ENCODE assay signal across 12 cellular contexts in genomic region chr6:107634147-107635057, GRCh38.
DNase-seq lines count a peak whose midpoint lies in the region; ATAC-seq, FAIRE-seq and TF ChIP-seq lines count a peak whose summit lies in the region.
"Had no signal": no experiment of that assay in that cellular context is flagged by ENCODE, and none has a peak within 500 bp of the region (broad histone marks: within the 10 kb centered on the region; RNA-seq: fewer than 3 reads in every experiment).

No MANE protein-coding gene starts in this region.

- H3K36me3 ChIP-seq in HepG2 (replicated peaks in 1 of 2; ENCODE audit: control insufficient read depth in 1 of 2, insufficient read depth in 2 of 2, low read length in 2 of 2) = peaks cover 15 to 27% of the 10 kb centered on the region in 2 experiments
- H3K36me3 ChIP-seq in thyroid gland = no peaks in the 10 kb centered on the region

- intact Hi-C loops in HepG2 (cut with micrococcal nuclease; ENCODE audit: unreplicated experiment) (no loop called here), thyroid gland (cut with DNase I) (no loop called here)

- no TSS peak for BruUV-seq in HepG2 (replicated peaks; lab: Mats Ljungman, UMichigan)

- TF ChIP-seq RAD21 in HepG2 (CRISPR knock-in tag; IDR thresholded peaks at IDR 0.05) = no peak

- TF ChIP-seq CTCF in HepG2 (CRISPR knock-in tag; IDR thresholded peaks at IDR 0.05) (no peak), thyroid gland (IDR thresholded peaks at IDR 0.05) (no peak)

- FAIRE-seq in HepG2 (lab: Jason Lieb, UNC) = no peak

- no peaks in the 10 kb centered on the region for H3K4me1 ChIP-seq in HepG2 (ENCODE audit: insufficient read depth, low read length)
- peaks cover 11 to 13% of the 10 kb centered on the region in 2 donors for H3K4me1 ChIP-seq in thyroid gland
- H3K4me1 ChIP-seq: body of pancreas had no signal

- 97% methylated on average over 91 of the region's 114 CpGs for WGBS in HepG2 (ENCODE audit: low lambda C conversion rate)
- WGBS in thyroid gland, 2 donors = 29 to 38% methylated on average over 12 to 27 of the region's 114 CpGs

- DNase-seq in activated T-cell treated with anti-CD3 and anti-CD28 coated beads for 48 hours (ENCODE audit: low read depth) (peak; percentile 26), activated T-cell treated with anti-CD3 and anti-CD28 coated beads for 4 hours (no peak), cerebellum (ENCODE audit: low spot score) (peak; percentile 31), HepG2 (ENCODE audit: low spot score) (no peak), thyroid gland (peak; percentile 16 to 33)
- DNase-seq: ACHN, body of pancreas, NCI-H526, T-helper 9 cell had no signal

- H3K9me3 ChIP-seq in HepG2 (ENCODE audit: low read length) (no peaks in the 10 kb centered on the region), thyroid gland (no peaks in the 10 kb centered on the region)
- H3K9me3 ChIP-seq: body of pancreas had no signal

- in situ Hi-C loops in HepG2 (cut with HindIII; ENCODE audit: extremely low pct_ligation_motif_present, low pct_unique_long_range_greater_than_20kb) = no loop called here

- no peaks in the 10 kb centered on the region for H3K79me2 ChIP-seq in HepG2 (ENCODE audit: insufficient read depth, low read length)

- ATAC-seq in HepG2 (no peak), HG03025 (IDR thresholded peaks at IDR 0.05; ENCODE audit: low FRiP score, unreplicated experiment) (no peak), GM18520 (IDR thresholded peaks at IDR 0.05; ENCODE audit: unreplicated experiment) (no peak), HG02588 (IDR thresholded peaks at IDR 0.05; ENCODE audit: unreplicated experiment) (no peak)
- ATAC-seq: body of pancreas had no signal

- TF ChIP-seq POLR2A in HepG2 (IDR thresholded peaks at IDR 0.05; ENCODE audit: insufficient read depth in 1 of 2, low read depth in 2 of 2, low read length in 2 of 2) (no peak), thyroid gland (IDR thresholded peaks at IDR 0.05) (no peak)

- no peaks in the 10 kb centered on the region for H3K27me3 ChIP-seq in HepG2 (ENCODE audit: control insufficient read depth in 1 of 2, insufficient read depth in 2 of 2, low read length in 2 of 2)
- H3K27me3 ChIP-seq in thyroid gland = no peaks in the 10 kb centered on the region
- H3K27me3 ChIP-seq: body of pancreas had no signal

- no peaks in the 10 kb centered on the region for H4K20me1 ChIP-seq in HepG2 (ENCODE audit: insufficient read depth, low read length)

- no peak overlapping the region for H3K9ac ChIP-seq in HepG2 (ENCODE audit: insufficient read depth, low read depth, low read length)

- CTCF ChIA-PET in HepG2 (lab: Yijun Ruan, JAX; ENCODE audit: low intra/inter-chr PET ratio, low total read pairs) = no interaction called here

- POLR2A ChIA-PET in HepG2 (lab: Yijun Ruan, JAX) = no interaction called here

- H3K4me3 ChIP-seq in HepG2 (replicated peaks in 1 of 3; ENCODE audit: insufficient read depth in 1 of 3, low read depth in 2 of 3, low read length in 3 of 3) (no peak overlapping the region), thyroid gland (replicated peaks in 1 of 3) (peak overlapping the region in 1 of 3 donors; percentile 21)
- H3K4me3 ChIP-seq: body of pancreas had no signal

- no peak overlapping the region for H3K4me2 ChIP-seq in HepG2 (ENCODE audit: low read depth, low read length)

- H3K27ac ChIP-seq in HepG2 (ENCODE audit: extremely low read length, insufficient read depth, low read length) = no peak overlapping the region
- no peak overlapping the region for H3K27ac ChIP-seq in thyroid gland
- H3K27ac ChIP-seq: body of pancreas had no signal

- H2AFZ ChIP-seq in HepG2 (ENCODE audit: low read length) = no peak overlapping the region

- TF ChIP-seq EP300 in HepG2 (IDR thresholded peaks at IDR 0.05; ENCODE audit: low read depth in 2 of 2, low read length in 2 of 2) (no peak), HepG2 (CRISPR knock-in tag; IDR thresholded peaks at IDR 0.05; ENCODE audit: borderline replicate concordance) (no peak)

TF ChIP-seq in HepG2, 621 proteins besides CTCF, POLR2A, EP300 and RAD21:
- TF ChIP-seq AGO2 (optimal IDR thresholded peaks at IDR 0.05; ENCODE audit: low read depth, low read length) (peak; percentile 22), RNF219 (CRISPR knock-in tag; IDR thresholded peaks at IDR 0.05) (no peak)

Comparison
In these comparisons a context has a peak if more than half of its experiments do, and no peak if none do; other contexts are left out.
1. DNase-seq: peak in activated T-cell treated with anti-CD3 and anti-CD28 coated beads for 48 hours (single experiment), cerebellum (single experiment) and thyroid gland (2 of 2); none in activated T-cell treated with anti-CD3 and anti-CD28 coated beads for 4 hours (single experiment) and HepG2 (single experiment).